In the genomic region with DNA sequence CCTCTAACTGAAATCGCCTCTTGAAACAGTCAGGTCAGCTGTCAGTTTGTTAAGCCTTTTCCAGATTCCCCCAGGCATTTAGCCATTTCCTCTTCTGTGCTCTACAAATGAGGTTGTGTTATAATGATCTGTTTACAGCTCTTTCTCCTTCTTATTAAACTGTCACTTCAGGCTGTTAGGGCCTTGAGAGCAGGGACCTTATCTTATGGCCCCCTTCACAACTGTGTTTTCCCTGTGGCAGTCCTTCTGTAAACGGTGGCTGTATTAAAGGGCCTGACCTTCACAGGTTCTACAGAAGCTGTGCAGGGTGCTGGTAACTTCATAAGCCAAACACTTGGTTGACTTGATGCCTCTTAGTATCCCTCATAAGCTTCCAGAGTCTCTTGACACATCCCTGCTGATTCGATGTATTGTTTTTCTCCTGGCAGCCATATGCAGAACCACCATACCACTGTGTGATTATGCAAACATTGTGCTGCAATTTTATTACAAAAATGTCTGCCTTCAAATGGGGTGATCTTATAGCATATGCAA, we compare ENCODE assay signal across 9 cellular contexts.
A peak's percentile ranks its signal among the peaks of the same experiment; 100 is the strongest.
DNase-seq lines count a peak whose midpoint lies in the region; ATAC-seq and TF ChIP-seq lines count a peak whose summit lies in the region.
"Had no signal": no experiment of that assay in that cellular context is flagged by ENCODE, and none has a peak within 500 bp of the region (broad histone marks: within the 10 kb centered on the region; RNA-seq: fewer than 3 reads in every experiment).

No MANE protein-coding gene starts in this region.

- peaks cover 16 to 17% (median 17%) of the 10 kb centered on the region in 11 experiments for H3K9me3 ChIP-seq in BLaER1 treated with 17β-estradiol and CSF1 and Interleukin-3, amounts not matched to agents 10 nM and 100 nM (replicated peaks in 1 of 11)
- H3K9me3 ChIP-seq in mesodermal cell (ENCODE audit: control insufficient read depth, low read length), result peaks cover 12% of the 10 kb centered on the region
- 0 out of 2 replicates have a peak, but pooled peaks cover 1% of the 10 kb centered on the region for H3K9me3 ChIP-seq in BE2C

- H3K27ac ChIP-seq in BLaER1 treated with 17β-estradiol and CSF1 and Interleukin-3, amounts not matched to agents 10 nM and 100 nM, result peak overlapping the region in 2 of 11 experiments; percentile 6 to 13; a peak in 1 of 22 replicates
- H3K27ac ChIP-seq in dorsolateral prefrontal cortex, result peak overlapping the region in 56 of 59 donors; percentile 3 to 87 (median 67)
- H3K27ac ChIP-seq in mesodermal cell (ENCODE audit: low read depth, low read length, severe bottlenecking), result peak overlapping the region; percentile 63

- TF ChIP-seq CTCF in dorsolateral prefrontal cortex (IDR thresholded peaks at IDR 0.05 in 54 of 56, conservative IDR thresholded peaks at IDR 0.05 in 2 of 56; ENCODE audit: low read depth in 1 of 56, partially characterized antibody in 56 of 56) (no peak), BE2C (IDR thresholded peaks at IDR 0.05; ENCODE audit: low read depth, low read length) (no peak)

- ATAC-seq in HG03039 (IDR thresholded peaks at IDR 0.05; ENCODE audit: unreplicated experiment) (no peak), GM21360 (IDR thresholded peaks at IDR 0.05; ENCODE audit: unreplicated experiment) (no peak)

- peaks cover 5 to 34% (median 11%) of the 10 kb centered on the region in 10 experiments; a peak in 14 of 20 replicates for H3K4me1 ChIP-seq in BLaER1 treated with 17β-estradiol and CSF1 and Interleukin-3, amounts not matched to agents 10 nM and 100 nM
- H3K4me1 ChIP-seq in mesodermal cell (ENCODE audit: control insufficient read depth, insufficient read depth, low read length, poor library complexity, severe bottlenecking) (peaks cover 12% of the 10 kb centered on the region), BE2C (peaks cover 13% of the 10 kb centered on the region)

- DNase-seq in NCI-H1436 (lab: John Stamatoyannopoulos, UW) (peak; percentile 26), dorsolateral prefrontal cortex (no peak), BE2C (no peak)
- DNase-seq in stimulated activated CD4-positive, alpha-beta T cell treated with anti-CD3 and anti-CD28 coated beads, Interleukin-2, amount 100 ng/mL, for 48 hours, result no peak
- DNase-seq: CD4-positive, CD25-positive, alpha-beta regulatory T cell had no signal

- H3K27me3 ChIP-seq in BLaER1 treated with 17β-estradiol and CSF1 and Interleukin-3, amounts not matched to agents 10 nM and 100 nM, result no peaks in the 10 kb centered on the region
- H3K27me3 ChIP-seq in dorsolateral prefrontal cortex (no peaks in the 10 kb centered on the region), BE2C (no peaks in the 10 kb centered on the region)

- intact Hi-C loops in dorsolateral prefrontal cortex (cut with DNase I), result loop anchor here (10.0 kb wide), 1 partner anchor 49 kb away; no protein-coding TSS in a partner anchor

- WGBS in mesodermal cell (ENCODE audit: insufficient coverage in 2 of 2), 2 experiments, result 48 to 50% methylated on average over 2 of the region's 3 CpGs

- H4K20me1 ChIP-seq in BLaER1 treated with 17β-estradiol and CSF1 and Interleukin-3, amounts not matched to agents 10 nM and 100 nM, result no peaks in the 10 kb centered on the region

- H3K9ac ChIP-seq in BLaER1 treated with 17β-estradiol and CSF1 and Interleukin-3, amounts not matched to agents 10 nM and 100 nM, result no peak overlapping the region

- no peak overlapping the region for H3K4me3 ChIP-seq in BLaER1 treated with 17β-estradiol and CSF1 and Interleukin-3, amounts not matched to agents 10 nM and 100 nM
- H3K4me3 ChIP-seq in dorsolateral prefrontal cortex, result no peak overlapping the region
- no peak overlapping the region for H3K4me3 ChIP-seq in mesodermal cell (ENCODE audit: extremely low read depth, insufficient read depth, low read length, poor library complexity, severe bottlenecking)
- no peak overlapping the region for H3K4me3 ChIP-seq in BE2C (ENCODE audit: low read depth, low read length)

- peaks cover 0 to 16% (median 12%) of the 10 kb centered on the region in 11 experiments; a peak in 11 of 22 replicates for H3K36me3 ChIP-seq in BLaER1 treated with 17β-estradiol and CSF1 and Interleukin-3, amounts not matched to agents 10 nM and 100 nM
- H3K36me3 ChIP-seq in mesodermal cell (ENCODE audit: control insufficient read depth, insufficient read depth, low read length), result peaks cover 7% of the 10 kb centered on the region
- H3K36me3 ChIP-seq in BE2C, result no peaks in the 10 kb centered on the region

- H3K4me2 ChIP-seq in BLaER1 treated with 17β-estradiol and CSF1 and Interleukin-3, amounts not matched to agents 10 nM and 100 nM, result peak overlapping the region in 7 of 11 experiments; percentile 0 to 41 (median 26); a peak in 7 of 22 replicates
